Comparison of ENCODE assay signal across 8 cellular contexts in genomic region chr19:3507371-3508120, GRCh38. TPM values are rescaled to one million over a fixed set of nuclear protein-coding genes. Genes with fewer than 3 reads are reported as not detected.
A peak's percentile ranks its signal among the peaks of the same experiment; 100 is the strongest.
DNase-seq lines count a peak whose midpoint lies in the region; ATAC-seq and TF ChIP-seq lines count a peak whose summit lies in the region.

No MANE protein-coding gene starts in this region.

- H3K18ac ChIP-seq in trophoblast cell (ENCODE audit: low read length): peak overlapping the region; percentile 52

- no peak for ATAC-seq in GM21717 (IDR thresholded peaks at IDR 0.05; ENCODE audit: unreplicated experiment)

- peak overlapping the region; percentile 1 for H2AK5ac ChIP-seq in trophoblast cell (ENCODE audit: low read length)

- no peak for TF ChIP-seq CTCF in fibroblast of the aortic adventitia (IDR thresholded peaks at IDR 0.05; ENCODE audit: insufficient read depth, low read length)

- peak overlapping the region; percentile 27 for H2BK5ac ChIP-seq in trophoblast cell (ENCODE audit: low read depth, low read length, poor library complexity)

- peaks cover 28% of the 10 kb centered on the region for H3K79me1 ChIP-seq in trophoblast cell (ENCODE audit: low read length)

- no peak overlapping the region for H4K12ac ChIP-seq in trophoblast cell (ENCODE audit: low read depth, low read length)

- peak overlapping the region; percentile 29 for H3K27ac ChIP-seq in trophoblast cell (ENCODE audit: low read depth, low read length)

- H3K4me1 ChIP-seq in trophoblast cell (ENCODE audit: control insufficient read depth in 1 of 2, insufficient read depth in 2 of 2, low read length in 2 of 2): peaks cover 23 to 28% of the 10 kb centered on the region in 2 experiments

- no peaks in the 10 kb centered on the region for H3K27me3 ChIP-seq in trophoblast cell (ENCODE audit: insufficient read depth, low read length)

- DNase-seq in NCI-H2227 (lab: John Stamatoyannopoulos, UW; ENCODE audit: unreplicated experiment) (peak; percentile 25), NCI-H2227 treated with DMSO at 0.1 percent for 48 hours (lab: John Stamatoyannopoulos, UW) (no peak), fibroblast of the aortic adventitia (ENCODE audit: low read depth) (no peak), trophoblast cell (peak; percentile 42 to 65), DMS153 (lab: John Stamatoyannopoulos, UW) (no peak), occipital lobe (lab: John Stamatoyannopoulos, UW) (no peak)
- DNase-seq in activated T-cell treated with anti-CD3 and anti-CD28 coated beads, Interleukin-2, amount 50 U/mL, for 1 hour: peak; percentile 61

- peak overlapping the region; percentile 26 for H2AFZ ChIP-seq in trophoblast cell (ENCODE audit: insufficient read depth, low read length, poor library complexity)

- H3K14ac ChIP-seq in trophoblast cell (ENCODE audit: low read length): peak overlapping the region; percentile 58

- H2BK120ac ChIP-seq in trophoblast cell (ENCODE audit: insufficient read depth, low read length, poor library complexity): peak overlapping the region; percentile 43

- no peak overlapping the region for H4K8ac ChIP-seq in trophoblast cell (ENCODE audit: low read depth, low read length)

- H3K23ac ChIP-seq in trophoblast cell (ENCODE audit: low read length): no peak overlapping the region

- no peaks in the 10 kb centered on the region for H3K9me3 ChIP-seq in trophoblast cell (ENCODE audit: insufficient read depth, low read depth, low read length)

- H3K9ac ChIP-seq in trophoblast cell (ENCODE audit: low read length): peak overlapping the region; percentile 35

- H3K4me2 ChIP-seq in trophoblast cell (ENCODE audit: low read length): peak overlapping the region; percentile 63

- no CpG with 5 or more reads among the region's 31 CpGs for WGBS in trophoblast cell (ENCODE audit: extremely low coverage, insufficient coverage, insufficient read length)

- H3K4me3 ChIP-seq in fibroblast of the aortic adventitia (ENCODE audit: low read depth, low read length) (peak overlapping the region; percentile 81), trophoblast cell (ENCODE audit: low read depth, low read length) (peak overlapping the region; percentile 93)

- peaks cover 47% of the 10 kb centered on the region for H3K79me2 ChIP-seq in trophoblast cell (ENCODE audit: control insufficient read depth, insufficient read depth, low read length, poor library complexity)

- no peak overlapping the region for H2BK12ac ChIP-seq in trophoblast cell (ENCODE audit: low read length)

- peak overlapping the region; percentile 75 for H4K91ac ChIP-seq in trophoblast cell (ENCODE audit: low read depth, low read length)

- peak overlapping the region; percentile 76 for H3K4ac ChIP-seq in trophoblast cell (ENCODE audit: low read depth, low read length)

- H3K36me3 ChIP-seq in trophoblast cell (ENCODE audit: control insufficient read depth in 1 of 2, insufficient read depth in 2 of 2, low read length in 2 of 2): peaks cover 33 to 35% of the 10 kb centered on the region in 2 experiments

RNA-seq across cellular contexts. Expression of gene FZR1, which starts 1.4 kb away (rescaled TPM):
- 14.8 and 30.2 TPM in 2 replicates for total RNA-seq in fibroblast of the aortic adventitia (ENCODE audit: low replicate concordance)
- 47.0 and 52.8 TPM in 2 replicates for polyA plus RNA-seq in trophoblast cell (2013)
- 42.0 TPM for total RNA-seq in occipital lobe

RNA-seq across cellular contexts. Expression of gene DOHH, which starts 7.1 kb away (rescaled TPM):
- total RNA-seq in fibroblast of the aortic adventitia (ENCODE audit: low replicate concordance) (6.5 and 18.6 TPM in 2 replicates), occipital lobe (10.6 TPM)
- polyA plus RNA-seq in trophoblast cell (2013): 5.3 and 5.8 TPM in 2 replicates

RNA-seq across cellular contexts. Expression of gene SMIM44, which starts 24.3 kb away (rescaled TPM):
- not detected in 2 replicates for total RNA-seq in fibroblast of the aortic adventitia (ENCODE audit: low replicate concordance)
- not detected in 2 replicates for polyA plus RNA-seq in trophoblast cell (2013)
- not detected for total RNA-seq in occipital lobe

RNA-seq across cellular contexts. Expression of gene SMIM24, which starts 27.2 kb away (rescaled TPM):
- not detected in 2 replicates for total RNA-seq in fibroblast of the aortic adventitia (ENCODE audit: low replicate concordance)
- polyA plus RNA-seq in trophoblast cell (2013): 0.39 and 0.47 TPM in 2 replicates
- not detected for total RNA-seq in occipital lobe

RNA-seq across cellular contexts. Expression of gene TEKTIP1, which starts 31.4 kb away (rescaled TPM):
- total RNA-seq in fibroblast of the aortic adventitia (ENCODE audit: low replicate concordance) (not detected in 2 replicates), occipital lobe (not detected)
- polyA plus RNA-seq in trophoblast cell (2013): 0.21 TPM in 1 of 2 replicates, not detected in the other

Comparison
In these comparisons a context has a peak if more than half of its experiments do, and no peak if none do; other contexts are left out.
1. DNase-seq: peak in NCI-H2227 (single experiment), activated T-cell treated with anti-CD3 and anti-CD28 coated beads, Interleukin-2, amount 50 U/mL, for 1 hour (single experiment) and trophoblast cell (2 of 2); none in NCI-H2227 treated with DMSO at 0.1 percent for 48 hours (single experiment), fibroblast of the aortic adventitia (single experiment), DMS153 (single experiment) and occipital lobe (single experiment).